In the genomic region with DNA sequence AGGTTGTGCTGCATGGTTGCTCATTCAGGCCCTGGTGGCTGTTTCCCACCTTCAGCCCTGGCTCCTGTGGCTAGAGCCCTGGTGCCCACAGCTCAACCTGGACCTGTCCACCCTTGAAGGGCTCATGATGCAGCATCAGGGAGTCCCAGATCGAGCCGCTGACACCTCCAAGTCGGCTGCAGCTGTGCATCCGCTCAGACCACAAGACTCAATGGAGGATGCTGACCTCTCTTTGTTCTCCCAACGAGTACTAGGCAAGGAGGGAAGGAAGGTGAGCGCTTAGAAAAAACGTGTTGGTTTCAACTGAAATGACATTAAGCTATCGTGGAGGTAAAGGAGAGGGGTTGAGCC, we compare ENCODE assay signal across 8 cellular contexts. TPM values are rescaled to one million over a fixed set of nuclear protein-coding genes. Genes with fewer than 3 reads are reported as not detected.
DNase-seq lines count a peak whose midpoint lies in the region; ATAC-seq and TF ChIP-seq lines count a peak whose summit lies in the region.

No MANE protein-coding gene starts in this region.

- POLR2A ChIA-PET in WTC11 (lab: Charles Lee), result interaction anchor here (1.3 to 3.8 kb wide), 4 partner anchors 9 to 39 kb away, joined by 3 to 37 read pairs (median 18); partner anchors contain the start of genes C10orf95 and FBXL15

- CTCF ChIA-PET in WTC11 (lab: Charles Lee), result interaction anchor here (1.4 to 4.3 kb wide), 6 partner anchors 10 to 123 kb away, joined by 3 to 33 read pairs (median 16); partner anchors contain the start of genes C10orf95, FBXL15 and NFKB2

- H3K27me3 Mint-ChIP-seq in WTC11 (ENCODE audit: low read depth), result peaks cover 2% of the 10 kb centered on the region; the same call in 1 of the 2 replicates
- H3K27me3 Mint-ChIP-seq in stimulated activated naive B cell treated with anti-CD40 and anti-IgM and Interleukin-4, amounts not matched to agents 10 μg/mL and 1 μg/mL and 100 μg/mL, for 72 hours, result no peaks in the 10 kb centered on the region

- ATAC-seq in HG02884 (IDR thresholded peaks at IDR 0.05; ENCODE audit: unreplicated experiment) (peak; percentile 21), WTC11 (peak; percentile 5), left ventricle myocardium superior (peak; percentile 6)
- peak; percentile 36 to 43 for ATAC-seq in stimulated activated naive B cell treated with anti-CD40 and anti-IgM and Interleukin-4, amounts not matched to agents 10 μg/mL and 1 μg/mL and 100 μg/mL, for 72 hours (replicated peaks)

- intact Hi-C loops in left ventricle myocardium superior (cut with micrococcal nuclease), result no loop called here

- 0 out of 2 replicates have a peak, but pooled peaks cover under 1% of the 10 kb centered on the region for H3K36me3 Mint-ChIP-seq in WTC11
- H3K36me3 Mint-ChIP-seq in stimulated activated naive B cell treated with anti-CD40 and anti-IgM and Interleukin-4, amounts not matched to agents 10 μg/mL and 1 μg/mL and 100 μg/mL, for 72 hours, result peaks cover 1 to 5% of the 10 kb centered on the region in 2 donors

- DNase-seq in NCI-H1694 treated with DMSO at 0.1 percent for 48 hours (lab: John Stamatoyannopoulos, UW) (peak; percentile 68), NCI-H1694 (lab: John Stamatoyannopoulos, UW) (no peak), WTC11 (ENCODE audit: low spot score) (no peak), left ventricle myocardium superior (no peak), glomerular visceral epithelial cell (ENCODE audit: extremely low spot score) (no peak)
- no peak for DNase-seq in stimulated activated naive B cell treated with anti-CD40 and anti-IgM and Interleukin-4, amounts not matched to agents 10 μg/mL and 1 μg/mL and 100 μg/mL, for 72 hours
- DNase-seq in stimulated activated CD8-positive, alpha-beta memory T cell treated with anti-CD3 and anti-CD28 coated beads, Interleukin-4, amount 100 ng/mL, for 48 hours, result no peak

- H3K27ac Mint-ChIP-seq in WTC11, result peak overlapping the region; percentile 74
- peak overlapping the region; percentile 88 for H3K27ac Mint-ChIP-seq in stimulated activated naive B cell treated with anti-CD40 and anti-IgM and Interleukin-4, amounts not matched to agents 10 μg/mL and 1 μg/mL and 100 μg/mL, for 72 hours

- H3K4me1 Mint-ChIP-seq in WTC11, result peaks cover 38% of the 10 kb centered on the region
- peaks cover 23 to 37% of the 10 kb centered on the region in 2 donors for H3K4me1 Mint-ChIP-seq in stimulated activated naive B cell treated with anti-CD40 and anti-IgM and Interleukin-4, amounts not matched to agents 10 μg/mL and 1 μg/mL and 100 μg/mL, for 72 hours

- peak overlapping the region; percentile 97 for H3K4me3 Mint-ChIP-seq in WTC11
- H3K4me3 Mint-ChIP-seq in stimulated activated naive B cell treated with anti-CD40 and anti-IgM and Interleukin-4, amounts not matched to agents 10 μg/mL and 1 μg/mL and 100 μg/mL, for 72 hours, result peak overlapping the region; percentile 93 to 96

- no peak for TF ChIP-seq CTCF in WTC11 (IDR thresholded peaks at IDR 0.05)

- H3K9me3 Mint-ChIP-seq in WTC11, result no peaks in the 10 kb centered on the region
- H3K9me3 Mint-ChIP-seq in stimulated activated naive B cell treated with anti-CD40 and anti-IgM and Interleukin-4, amounts not matched to agents 10 μg/mL and 1 μg/mL and 100 μg/mL, for 72 hours, result no peaks in the 10 kb centered on the region

TF ChIP-seq in WTC11, 78 proteins besides CTCF, POLR2A, EP300 and RAD21:
- TF ChIP-seq FOXP1 (CRISPR knock-in tag; IDR thresholded peaks at IDR 0.05; ENCODE audit: borderline replicate concordance) (0 out of 2 replicates have a peak, but pooled peaks have one; percentile 27), ZNF138 (CRISPR knock-in tag; conservative IDR thresholded peaks at IDR 0.05) (no peak), NFE2L1 (CRISPR knock-in tag; IDR thresholded peaks at IDR 0.05) (0 out of 2 replicates have a peak, but pooled peaks have one; percentile 15), ESRRA (CRISPR knock-in tag; IDR thresholded peaks at IDR 0.05; ENCODE audit: borderline replicate concordance) (no peak), CREB1 (CRISPR knock-in tag; IDR thresholded peaks at IDR 0.05) (no peak), ATF1 (CRISPR knock-in tag; IDR thresholded peaks at IDR 0.05) (no peak)
TF ChIP-seq in WTC11: peak in this region for 2.

RNA-seq across cellular contexts. Expression of gene C10orf95, which starts 9.5 kb away (rescaled TPM):
- total RNA-seq in WTC11 (2021), result 0.57 to 0.96 TPM (median 0.87 TPM) in 3 replicates
- total RNA-seq in left ventricle myocardium superior, result not detected

RNA-seq across cellular contexts. Expression of gene CUEDC2, which starts 28.4 kb away (rescaled TPM):
- total RNA-seq in WTC11 (2021) (40.2 to 69.0 TPM (median 65.8 TPM) in 3 replicates), left ventricle myocardium superior (78.3 TPM)

RNA-seq across cellular contexts. Expression of gene FBXL15, which starts 40.2 kb away (rescaled TPM):
- total RNA-seq in WTC11 (2021), result 21.6 to 24.6 TPM (median 23.2 TPM) in 3 replicates
- total RNA-seq in left ventricle myocardium superior, result 9.1 TPM

RNA-seq across cellular contexts. Expression of gene ACTR1A, which starts 41.7 kb away (rescaled TPM):
- total RNA-seq in WTC11 (2021), result 93.3 to 94.6 TPM (median 93.6 TPM) in 3 replicates
- 101 TPM for total RNA-seq in left ventricle myocardium superior

RNA-seq across cellular contexts. Expression of gene PSD, which starts 42.2 kb away (rescaled TPM):
- total RNA-seq in WTC11 (2021) (10.2 to 12.5 TPM (median 10.4 TPM) in 3 replicates), left ventricle myocardium superior (0.50 TPM)
